ENCODE assay signal across 1 cellular context in the genomic region with DNA sequence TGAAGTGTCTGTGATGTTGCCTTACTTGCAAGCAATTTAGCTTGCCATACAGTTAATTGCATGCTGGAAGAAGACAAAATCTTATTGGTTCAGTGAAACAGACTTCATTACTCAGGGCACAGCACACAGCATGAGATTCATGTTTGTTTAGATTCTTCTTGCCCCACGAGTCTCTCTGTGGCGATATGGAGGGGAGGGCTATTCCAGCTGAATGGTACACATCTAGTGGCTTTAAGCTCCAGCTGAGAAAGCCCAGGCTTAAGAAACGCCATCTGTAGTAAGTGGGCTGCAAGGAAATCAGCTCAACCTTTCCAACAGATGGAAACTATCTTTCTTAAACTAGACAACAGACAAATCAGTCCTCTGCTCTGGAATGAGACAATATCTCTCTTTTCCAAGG.
TF ChIP-seq lines count a peak whose summit lies in the region.

No MANE protein-coding gene starts in this region.

TF ChIP-seq in SK-N-SH treated with all-trans-retinoic acid at 6 μM for 48 hours, 23 proteins besides CTCF, POLR2A, EP300 and RAD21 (continued from another document):
- TF ChIP-seq, protein P1, sequence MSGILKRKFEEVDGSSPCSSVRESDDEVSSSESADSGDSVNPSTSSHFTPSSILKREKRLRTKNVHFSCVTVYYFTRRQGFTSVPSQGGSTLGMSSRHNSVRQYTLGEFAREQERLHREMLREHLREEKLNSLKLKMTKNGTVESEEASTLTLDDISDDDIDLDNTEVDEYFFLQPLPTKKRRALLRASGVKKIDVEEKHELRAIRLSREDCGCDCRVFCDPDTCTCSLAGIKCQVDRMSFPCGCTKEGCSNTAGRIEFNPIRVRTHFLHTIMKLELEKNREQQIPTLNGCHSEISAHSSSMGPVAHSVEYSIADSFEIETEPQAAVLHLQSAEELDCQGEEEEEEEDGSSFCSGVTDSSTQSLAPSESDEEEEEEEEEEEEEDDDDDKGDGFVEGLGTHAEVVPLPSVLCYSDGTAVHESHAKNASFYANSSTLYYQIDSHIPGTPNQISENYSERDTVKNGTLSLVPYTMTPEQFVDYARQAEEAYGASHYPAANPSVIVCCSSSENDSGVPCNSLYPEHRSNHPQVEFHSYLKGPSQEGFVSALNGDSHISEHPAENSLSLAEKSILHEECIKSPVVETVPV (CRISPR knock-in tag; IDR thresholded peaks at IDR 0.05): no peak
- no peak for TF ChIP-seq ISL1 (CRISPR knock-in tag; IDR thresholded peaks at IDR 0.05)
- TF ChIP-seq, protein P2, sequence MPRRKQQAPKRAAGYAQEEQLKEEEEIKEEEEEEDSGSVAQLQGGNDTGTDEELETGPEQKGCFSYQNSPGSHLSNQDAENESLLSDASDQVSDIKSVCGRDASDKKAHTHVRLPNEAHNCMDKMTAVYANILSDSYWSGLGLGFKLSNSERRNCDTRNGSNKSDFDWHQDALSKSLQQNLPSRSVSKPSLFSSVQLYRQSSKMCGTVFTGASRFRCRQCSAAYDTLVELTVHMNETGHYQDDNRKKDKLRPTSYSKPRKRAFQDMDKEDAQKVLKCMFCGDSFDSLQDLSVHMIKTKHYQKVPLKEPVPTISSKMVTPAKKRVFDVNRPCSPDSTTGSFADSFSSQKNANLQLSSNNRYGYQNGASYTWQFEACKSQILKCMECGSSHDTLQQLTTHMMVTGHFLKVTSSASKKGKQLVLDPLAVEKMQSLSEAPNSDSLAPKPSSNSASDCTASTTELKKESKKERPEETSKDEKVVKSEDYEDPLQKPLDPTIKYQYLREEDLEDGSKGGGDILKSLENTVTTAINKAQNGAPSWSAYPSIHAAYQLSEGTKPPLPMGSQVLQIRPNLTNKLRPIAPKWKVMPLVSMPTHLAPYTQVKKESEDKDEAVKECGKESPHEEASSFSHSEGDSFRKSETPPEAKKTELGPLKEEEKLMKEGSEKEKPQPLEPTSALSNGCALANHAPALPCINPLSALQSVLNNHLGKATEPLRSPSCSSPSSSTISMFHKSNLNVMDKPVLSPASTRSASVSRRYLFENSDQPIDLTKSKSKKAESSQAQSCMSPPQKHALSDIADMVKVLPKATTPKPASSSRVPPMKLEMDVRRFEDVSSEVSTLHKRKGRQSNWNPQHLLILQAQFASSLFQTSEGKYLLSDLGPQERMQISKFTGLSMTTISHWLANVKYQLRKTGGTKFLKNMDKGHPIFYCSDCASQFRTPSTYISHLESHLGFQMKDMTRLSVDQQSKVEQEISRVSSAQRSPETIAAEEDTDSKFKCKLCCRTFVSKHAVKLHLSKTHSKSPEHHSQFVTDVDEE (CRISPR knock-in tag; IDR thresholded peaks at IDR 0.05): no peak
- no peak for TF ChIP-seq TOX (CRISPR knock-in tag; IDR thresholded peaks at IDR 0.05; ENCODE audit: borderline replicate concordance)
- TF ChIP-seq ZFP30 (CRISPR knock-in tag; IDR thresholded peaks at IDR 0.05): no peak
- no peak for TF ChIP-seq ESRRG (CRISPR knock-in tag; IDR thresholded peaks at IDR 0.05)
- TF ChIP-seq ARNTL (CRISPR knock-in tag; IDR thresholded peaks at IDR 0.05; ENCODE audit: borderline replicate concordance, low read depth): no peak
- TF ChIP-seq, protein P3, sequence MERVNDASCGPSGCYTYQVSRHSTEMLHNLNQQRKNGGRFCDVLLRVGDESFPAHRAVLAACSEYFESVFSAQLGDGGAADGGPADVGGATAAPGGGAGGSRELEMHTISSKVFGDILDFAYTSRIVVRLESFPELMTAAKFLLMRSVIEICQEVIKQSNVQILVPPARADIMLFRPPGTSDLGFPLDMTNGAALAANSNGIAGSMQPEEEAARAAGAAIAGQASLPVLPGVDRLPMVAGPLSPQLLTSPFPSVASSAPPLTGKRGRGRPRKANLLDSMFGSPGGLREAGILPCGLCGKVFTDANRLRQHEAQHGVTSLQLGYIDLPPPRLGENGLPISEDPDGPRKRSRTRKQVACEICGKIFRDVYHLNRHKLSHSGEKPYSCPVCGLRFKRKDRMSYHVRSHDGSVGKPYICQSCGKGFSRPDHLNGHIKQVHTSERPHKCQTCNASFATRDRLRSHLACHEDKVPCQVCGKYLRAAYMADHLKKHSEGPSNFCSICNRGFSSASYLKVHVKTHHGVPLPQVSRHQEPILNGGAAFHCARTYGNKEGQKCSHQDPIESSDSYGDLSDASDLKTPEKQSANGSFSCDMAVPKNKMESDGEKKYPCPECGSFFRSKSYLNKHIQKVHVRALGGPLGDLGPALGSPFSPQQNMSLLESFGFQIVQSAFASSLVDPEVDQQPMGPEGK (CRISPR knock-in tag; IDR thresholded peaks at IDR 0.05; ENCODE audit: borderline replicate concordance): no peak
- no peak for TF ChIP-seq GLIS3 (CRISPR knock-in tag; IDR thresholded peaks at IDR 0.05)
- TF ChIP-seq BACH2 (CRISPR knock-in tag; IDR thresholded peaks at IDR 0.05; ENCODE audit: borderline replicate concordance): no peak
- no peak for TF ChIP-seq ZNF8 (CRISPR knock-in tag; IDR thresholded peaks at IDR 0.05)
- TF ChIP-seq ZNF565 (CRISPR knock-in tag; conservative IDR thresholded peaks at IDR 0.05; ENCODE audit: low read depth): no peak
- no peak for TF ChIP-seq SNAI2 (CRISPR knock-in tag; IDR thresholded peaks at IDR 0.05)
- no peak for TF ChIP-seq ZC3H10 (CRISPR knock-in tag; IDR thresholded peaks at IDR 0.05)
- TF ChIP-seq ZFP3 (CRISPR knock-in tag; IDR thresholded peaks at IDR 0.05): no peak
